ENCODE assay signal across 25 cellular contexts in genomic region chr19:15577184-15577771, GRCh38. TPM values are rescaled to one million over a fixed set of nuclear protein-coding genes. Genes with fewer than 3 reads are reported as not detected.
"Had no signal": no experiment of that assay in that cellular context is flagged by ENCODE, and none has a peak within 500 bp of the region (broad histone marks: within the 10 kb centered on the region; RNA-seq: fewer than 3 reads in every experiment).

No MANE protein-coding gene starts in this region.

- H3K27ac Mint-ChIP-seq: activated CD4-positive, alpha-beta T cell treated with anti-CD3 and anti-CD28 coated beads, Interleukin-2, amount 10 ng/mL, durations not matched to agents 7 days and 5 days; activated CD8-positive, alpha-beta T cell treated with anti-CD3 and anti-CD28 coated beads, Interleukin-2, amount 10 ng/mL, durations not matched to agents 7 days and 5 days; activated naive CD8-positive, alpha-beta T cell treated with anti-CD3 and anti-CD28 coated beads, Interleukin-2, amount 10 ng/mL, durations not matched to agents 7 days and 5 days; mesothelial cell of epicardium; nephron; stimulated activated naive CD8-positive, alpha-beta T cell treated with anti-CD3 and anti-CD28 coated beads, Interleukin-15, Interleukin-2, amounts not matched to agents 100 ng/mL and 50 ng/mL, for 24 hours; T-helper 1 cell treated with Interleukin-12 subunit alpha and Interleukin-12 subunit beta and Interleukin-4 antibody, amounts not matched to agents 30 μg/mL and 1 μg/mL, for 36 hours had no signal

- H3K36me3 Mint-ChIP-seq: activated naive CD8-positive, alpha-beta T cell treated with anti-CD3 and anti-CD28 coated beads, Interleukin-2, amount 10 ng/mL, durations not matched to agents 7 days and 5 days had no signal

- H3K27ac ChIP-seq: cardiac muscle cell, dorsolateral prefrontal cortex, foreskin keratinocyte, suprapubic skin had no signal

- H3K9me3 ChIP-seq: suprapubic skin had no signal

- H3K4me1 Mint-ChIP-seq: activated CD4-positive, alpha-beta T cell treated with anti-CD3 and anti-CD28 coated beads, Interleukin-2, amount 10 ng/mL, durations not matched to agents 7 days and 5 days; activated naive CD8-positive, alpha-beta T cell treated with anti-CD3 and anti-CD28 coated beads, Interleukin-2, amount 10 ng/mL, durations not matched to agents 7 days and 5 days; mesothelial cell of epicardium; nephron had no signal

- H3K4me3 Mint-ChIP-seq: activated CD4-positive, alpha-beta T cell treated with anti-CD3 and anti-CD28 coated beads, Interleukin-2, amount 10 ng/mL, durations not matched to agents 7 days and 5 days; activated CD8-positive, alpha-beta T cell treated with anti-CD3 and anti-CD28 coated beads, Interleukin-2, amount 10 ng/mL, durations not matched to agents 7 days and 5 days; activated naive CD8-positive, alpha-beta T cell treated with anti-CD3 and anti-CD28 coated beads, Interleukin-2, amount 10 ng/mL, durations not matched to agents 7 days and 5 days; mesothelial cell of epicardium; nephron; stimulated activated naive CD8-positive, alpha-beta T cell treated with anti-CD3 and anti-CD28 coated beads, Interleukin-15, Interleukin-2, amounts not matched to agents 100 ng/mL and 50 ng/mL, for 24 hours; T-helper 1 cell treated with Interleukin-12 subunit alpha and Interleukin-12 subunit beta and Interleukin-4 antibody, amounts not matched to agents 30 μg/mL and 1 μg/mL, for 36 hours had no signal

- H3K4me3 ChIP-seq: cardiac muscle cell, dorsolateral prefrontal cortex, lung, suprapubic skin had no signal

- H3K4me1 ChIP-seq: foreskin keratinocyte, suprapubic skin had no signal

- H3K9me3 Mint-ChIP-seq: activated CD4-positive, alpha-beta T cell treated with anti-CD3 and anti-CD28 coated beads, Interleukin-2, amount 10 ng/mL, durations not matched to agents 7 days and 5 days; activated naive CD8-positive, alpha-beta T cell treated with anti-CD3 and anti-CD28 coated beads, Interleukin-2, amount 10 ng/mL, durations not matched to agents 7 days and 5 days; stimulated activated naive CD8-positive, alpha-beta T cell treated with anti-CD3 and anti-CD28 coated beads, Interleukin-15, Interleukin-2, amounts not matched to agents 100 ng/mL and 50 ng/mL, for 24 hours; T-helper 1 cell treated with Interleukin-12 subunit alpha and Interleukin-12 subunit beta and Interleukin-4 antibody, amounts not matched to agents 30 μg/mL and 1 μg/mL, for 36 hours had no signal

- H3K36me3 ChIP-seq: cardiac muscle cell, suprapubic skin had no signal

- ATAC-seq: activated CD4-positive, CD25-positive, alpha-beta regulatory T cell treated with anti-CD3 and anti-CD28 coated beads, Interleukin-2, amount 50 U/mL, for 24 hours; activated CD8-positive, alpha-beta T cell treated with anti-CD3 and anti-CD28 coated beads, Interleukin-2, amount 10 ng/mL, durations not matched to agents 7 days and 5 days; foreskin keratinocyte; left cardiac atrium had no signal

- H3K27me3 ChIP-seq: cardiac muscle cell, foreskin keratinocyte had no signal

- DNase-seq: activated CD4-positive, alpha-beta T cell treated with anti-CD3 and anti-CD28 coated beads, Interleukin-2, amount 10 ng/mL, durations not matched to agents 7 days and 5 days; activated CD8-positive, alpha-beta T cell treated with anti-CD3 and anti-CD28 coated beads, Interleukin-2, amount 10 ng/mL, durations not matched to agents 7 days and 5 days; activated naive CD4-positive, alpha-beta T cell treated with Interleukin-2 at 50 U/mL for 16 hours; activated naive CD8-positive, alpha-beta T cell treated with anti-CD3 and anti-CD28 coated beads, Interleukin-2, amount 10 ng/mL, durations not matched to agents 7 days and 5 days; amygdala; dorsolateral prefrontal cortex; foreskin keratinocyte; glutamatergic neuron; hippocampal formation; left cardiac atrium; nucleus accumbens; stimulated activated CD4-positive, alpha-beta T cell treated with anti-CD3 and anti-CD28 coated beads, Interleukin-2, amount 100 ng/mL, for 24 hours; trophoblast cell had no signal

RNA-seq across cellular contexts. Expression of gene CYP4F8, which starts 37.7 kb away (rescaled TPM):
- total RNA-seq: activated CD4-positive, alpha-beta T cell treated with anti-CD3 and anti-CD28 coated beads, Interleukin-2, amount 10 ng/mL, durations not matched to agents 7 days and 5 days; activated CD8-positive, alpha-beta T cell treated with anti-CD3 and anti-CD28 coated beads, Interleukin-2, amount 10 ng/mL, durations not matched to agents 7 days and 5 days; activated naive CD8-positive, alpha-beta T cell treated with anti-CD3 and anti-CD28 coated beads, Interleukin-2, amount 10 ng/mL, durations not matched to agents 7 days and 5 days; cardiac muscle cell; epithelial cell of proximal tubule; fibroblast of lung; foreskin keratinocyte; left cardiac atrium; lung; mesothelial cell of epicardium; renal cortical epithelial cell; skeletal muscle tissue had no signal
- polyA plus RNA-seq: cardiac muscle cell, fibroblast of lung, foreskin keratinocyte, lung had no signal
